Comparison of ENCODE assay signal across 18 cellular contexts in genomic region chr3:112384769-112385168, GRCh38. TPM values are rescaled to one million over a fixed set of nuclear protein-coding genes. Genes with fewer than 3 reads are reported as not detected.
DNase-seq lines count a peak whose midpoint lies in the region; ATAC-seq, FAIRE-seq and TF ChIP-seq lines count a peak whose summit lies in the region.
"Had no signal": no experiment of that assay in that cellular context is flagged by ENCODE, and none has a peak within 500 bp of the region (broad histone marks: within the 10 kb centered on the region; RNA-seq: fewer than 3 reads in every experiment).

No MANE protein-coding gene starts in this region.

- H3K9me3 Mint-ChIP-seq in activated T-cell treated with anti-CD3 and anti-CD28 coated beads, Interleukin-2, amount 50 U/mL, for 4 hours: peaks cover 3% of the 10 kb centered on the region
- H3K9me3 Mint-ChIP-seq in T-helper 2 cell treated with Interferon-gamma antibody and Interleukin-4, amounts not matched to agents 5 μg/mL and 100 μg/mL, for 36 hours: peaks cover 7% of the 10 kb centered on the region

- no peaks in the 10 kb centered on the region for H3K4me1 ChIP-seq in vagina
- H3K4me1 ChIP-seq: Caco-2 had no signal

- H3K27ac ChIP-seq in vagina: no peak overlapping the region

- peak; percentile 58 for FAIRE-seq in bronchial epithelial cell (lab: Jason Lieb, UNC)

- H3K27me3 ChIP-seq in bronchial epithelial cell (ENCODE audit: control insufficient read depth, insufficient read depth, low read length) (no peaks in the 10 kb centered on the region), vagina (no peaks in the 10 kb centered on the region)

- no peaks in the 10 kb centered on the region for H3K36me3 Mint-ChIP-seq in activated T-cell treated with anti-CD3 and anti-CD28 coated beads, Interleukin-2, amount 50 U/mL, for 4 hours (ENCODE audit: insufficient read depth)
- H3K36me3 Mint-ChIP-seq in T-helper 2 cell treated with Interferon-gamma antibody and Interleukin-4, amounts not matched to agents 5 μg/mL and 100 μg/mL, for 36 hours (ENCODE audit: low read depth): peaks cover 2% of the 10 kb centered on the region
- H3K36me3 Mint-ChIP-seq: CD14-positive monocyte had no signal

- H3K27ac Mint-ChIP-seq in T-helper 2 cell treated with Interferon-gamma antibody and Interleukin-4, amounts not matched to agents 5 μg/mL and 100 μg/mL, for 36 hours: peak overlapping the region; percentile 13
- H3K27ac Mint-ChIP-seq: CD14-positive monocyte had no signal

- no peaks in the 10 kb centered on the region for H3K27me3 Mint-ChIP-seq in activated T-cell treated with anti-CD3 and anti-CD28 coated beads, Interleukin-2, amount 50 U/mL, for 4 hours (ENCODE audit: low read depth)
- H3K27me3 Mint-ChIP-seq in T-helper 2 cell treated with Interferon-gamma antibody and Interleukin-4, amounts not matched to agents 5 μg/mL and 100 μg/mL, for 36 hours (ENCODE audit: low read depth): no peaks in the 10 kb centered on the region

- H3K9me3 ChIP-seq in vagina: no peaks in the 10 kb centered on the region
- H3K9me3 ChIP-seq: Caco-2 had no signal

- H3K4me1 Mint-ChIP-seq in activated T-cell treated with anti-CD3 and anti-CD28 coated beads, Interleukin-2, amount 50 U/mL, for 4 hours (ENCODE audit: low read depth): peaks cover 20% of the 10 kb centered on the region
- H3K4me1 Mint-ChIP-seq in T-helper 2 cell treated with Interferon-gamma antibody and Interleukin-4, amounts not matched to agents 5 μg/mL and 100 μg/mL, for 36 hours (ENCODE audit: low read depth): peaks cover 57% of the 10 kb centered on the region

- intact Hi-C loops in vagina (cut with DNase I): no loop called here

- TF ChIP-seq CTCF in bronchial epithelial cell (IDR thresholded peaks at IDR 0.05; ENCODE audit: insufficient read depth, low read length, severe bottlenecking): no peak
- no peak for TF ChIP-seq CTCF in omental fat pad (IDR thresholded peaks at IDR 0.05)
- TF ChIP-seq CTCF in vagina (IDR thresholded peaks at IDR 0.05): no peak

- no peak overlapping the region for H3K4me3 Mint-ChIP-seq in activated T-cell treated with anti-CD3 and anti-CD28 coated beads, Interleukin-2, amount 50 U/mL, for 4 hours
- peak overlapping the region; percentile 10 for H3K4me3 Mint-ChIP-seq in T-helper 2 cell treated with Interferon-gamma antibody and Interleukin-4, amounts not matched to agents 5 μg/mL and 100 μg/mL, for 36 hours
- H3K4me3 Mint-ChIP-seq: CD14-positive monocyte had no signal

- DNase-seq in activated T-cell treated with anti-CD3 and anti-CD28 coated beads, Interleukin-2, amount 50 U/mL, for 4 hours: no peak
- DNase-seq in activated T-cell treated with anti-CD3 and anti-CD28 coated beads, Interleukin-2, amount 50 U/mL, for 1 hour: no peak
- DNase-seq in T-helper 2 cell treated with Interferon-gamma antibody and Interleukin-4, amounts not matched to agents 5 μg/mL and 100 μg/mL, for 36 hours (ENCODE audit: low spot score): no peak
- DNase-seq in bronchial epithelial cell (ENCODE audit: low read depth) (no peak), omental fat pad (ENCODE audit: low spot score) (no peak), vagina (ENCODE audit: extremely low spot score in 2 of 2) (no peak), SW 1271 (lab: John Stamatoyannopoulos, UW) (no peak)
- DNase-seq: AML-193, Caco-2, H7, Karpas-422, MM.1S, NCI-H1092 treated with DMSO at 0.1 percent for 48 hours, NCI-H1694, NCI-H510A treated with DMSO at 0.1 percent for 48 hours had no signal

- no peaks in the 10 kb centered on the region for H3K36me3 ChIP-seq in bronchial epithelial cell (ENCODE audit: control insufficient read depth, insufficient read depth, low read length)
- H3K36me3 ChIP-seq in vagina: no peaks in the 10 kb centered on the region

- H3K4me3 ChIP-seq in bronchial epithelial cell (ENCODE audit: low read depth, low read length) (no peak overlapping the region), vagina (no peak overlapping the region)

- no peak for TF ChIP-seq POLR2A in vagina (IDR thresholded peaks at IDR 0.05)

- peak; percentile 38 to 54 for ATAC-seq in activated T-cell treated with anti-CD3 and anti-CD28 coated beads, Interleukin-2, amount 50 U/mL, for 4 hours
- ATAC-seq in omental fat pad (ENCODE audit: low FRiP score): peak; percentile 34
- ATAC-seq in HG02759 (IDR thresholded peaks at IDR 0.05; ENCODE audit: unreplicated experiment): no peak
- ATAC-seq: Panc1 had no signal

RNA-seq across cellular contexts. Expression of gene CD200, which starts 51.8 kb away (rescaled TPM):
- total RNA-seq in activated T-cell treated with anti-CD3 and anti-CD28 coated beads, Interleukin-2, amount 50 U/mL, for 4 hours: 100 to 1,000 TPM; 100 to 125 (median 109) TPM
- total RNA-seq in bronchial epithelial cell (0.13 and 0.53 TPM in 2 replicates), omental fat pad (10 to 100 TPM in 3 of 4 donors, 1 to 10 TPM in 1; 4.6 to 59.1 (median 31.4) TPM), vagina (3.9 TPM)
